Comparison of ENCODE assay signal across 15 cellular contexts in genomic region chr16:88086571-88087516, GRCh38.
"Had no signal": no experiment of that assay in that cellular context is flagged by ENCODE, and none has a peak within 500 bp of the region (broad histone marks: within the 10 kb centered on the region; RNA-seq: fewer than 3 reads in every experiment).

No MANE protein-coding gene starts in this region.

- H3K4me1 Mint-ChIP-seq: activated CD4-positive, alpha-beta T cell treated with anti-CD3 and anti-CD28 coated beads, Interleukin-2, amount 10 ng/mL, durations not matched to agents 24 days and 14 days had no signal

- H3K9me3 Mint-ChIP-seq: activated CD4-positive, alpha-beta T cell treated with anti-CD3 and anti-CD28 coated beads, Interleukin-2, amount 10 ng/mL, durations not matched to agents 24 days and 14 days; activated naive CD8-positive, alpha-beta T cell treated with anti-CD3 and anti-CD28 coated beads for 36 hours had no signal

- H3K27ac ChIP-seq: brain microvascular endothelial cell, stomach had no signal

- H3K27me3 Mint-ChIP-seq: activated CD4-positive, alpha-beta T cell treated with anti-CD3 and anti-CD28 coated beads, Interleukin-2, amount 10 ng/mL, durations not matched to agents 24 days and 14 days; activated naive CD8-positive, alpha-beta T cell treated with anti-CD3 and anti-CD28 coated beads for 36 hours; naive thymus-derived CD8-positive, alpha-beta T cell had no signal

- H3K27ac Mint-ChIP-seq: activated CD4-positive, alpha-beta T cell treated with anti-CD3 and anti-CD28 coated beads, Interleukin-2, amount 10 ng/mL, durations not matched to agents 24 days and 14 days; activated naive CD8-positive, alpha-beta T cell treated with anti-CD3 and anti-CD28 coated beads for 36 hours had no signal

- H3K4me3 Mint-ChIP-seq: activated CD4-positive, alpha-beta T cell treated with anti-CD3 and anti-CD28 coated beads, Interleukin-2, amount 10 ng/mL, durations not matched to agents 24 days and 14 days; activated naive CD8-positive, alpha-beta T cell treated with anti-CD3 and anti-CD28 coated beads for 36 hours; naive thymus-derived CD8-positive, alpha-beta T cell had no signal

- DNase-seq: activated CD4-positive, alpha-beta T cell treated with anti-CD3 and anti-CD28 coated beads, Interleukin-2, amount 10 ng/mL, durations not matched to agents 24 days and 14 days; activated effector memory CD4-positive, alpha-beta T cell treated with anti-CD3 and anti-CD28 coated beads, Interleukin-2, amount 50 U/mL, for 16 hours; activated naive CD8-positive, alpha-beta T cell treated with anti-CD3 and anti-CD28 coated beads for 36 hours; activated T-cell treated with anti-CD3 and anti-CD28 coated beads, Interleukin-2, amount 50 U/mL, for 1 hour; brain microvascular endothelial cell; dermis blood vessel endothelial cell; foreskin fibroblast; glutamatergic neuron; occipital lobe; stimulated activated CD4-positive, alpha-beta T cell treated with anti-CD3 and anti-CD28 coated beads, Interleukin-2, amount 100 ng/mL, for 48 hours; stomach; T1000 had no signal

- H3K4me3 ChIP-seq: mucosa of descending colon, stomach had no signal

- ATAC-seq: esophagus mucosa; mucosa of descending colon; naive thymus-derived CD8-positive, alpha-beta T cell had no signal

- H3K9me3 ChIP-seq: mucosa of descending colon, stomach had no signal

- H3K36me3 ChIP-seq: brain microvascular endothelial cell had no signal
